15 cellular contexts compared by ENCODE assay signal in the genomic region with DNA sequence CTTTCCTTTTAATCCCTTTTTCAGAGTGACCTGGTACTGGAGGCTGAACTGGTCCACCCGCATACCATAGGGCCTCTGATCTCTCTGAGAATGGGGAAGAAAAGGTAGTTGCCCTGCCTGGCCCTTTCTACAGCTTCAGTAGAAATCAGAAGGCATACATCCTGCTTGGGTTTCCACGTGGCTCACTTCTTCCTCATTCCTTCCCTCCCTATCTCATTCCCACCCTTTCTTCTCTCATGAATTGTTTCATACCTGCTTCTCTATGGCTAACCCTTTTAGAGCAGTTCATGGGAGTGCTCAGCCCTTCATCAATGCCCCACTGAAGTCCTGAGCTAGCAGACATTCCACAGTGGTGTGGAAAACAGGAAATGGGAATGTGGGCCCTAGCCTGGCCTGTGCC. TPM values are rescaled to one million over a fixed set of nuclear protein-coding genes. Genes with fewer than 3 reads are reported as not detected.
A peak's percentile ranks its signal among the peaks of the same experiment; 100 is the strongest.
DNase-seq lines count a peak whose midpoint lies in the region; ATAC-seq and TF ChIP-seq lines count a peak whose summit lies in the region.
"Had no signal": no experiment of that assay in that cellular context is flagged by ENCODE, and none has a peak within 500 bp of the region (broad histone marks: within the 10 kb centered on the region; RNA-seq: fewer than 3 reads in every experiment).

No MANE protein-coding gene starts in this region.

- H3K27me3 Mint-ChIP-seq in neural progenitor cell (ENCODE audit: insufficient read depth, low read depth), result no peaks in the 10 kb centered on the region
- H3K27me3 Mint-ChIP-seq: B cell had no signal

- no peaks in the 10 kb centered on the region for H3F3A ChIP-seq in neural progenitor cell (ENCODE audit: low read depth)

- no peak overlapping the region for H3K4me2 ChIP-seq in neural progenitor cell

- H3K36me3 ChIP-seq in esophagus squamous epithelium (peaks cover 0 to 6% (median 0%) of the 10 kb centered on the region in 3 donors), neural progenitor cell (no peaks in the 10 kb centered on the region)
- H3K36me3 ChIP-seq: WERI-Rb-1 had no signal

- H3K27ac Mint-ChIP-seq in neural progenitor cell, result peak overlapping the region; percentile 37
- H3K27ac Mint-ChIP-seq: B cell had no signal

- intact Hi-C loops in esophagus squamous epithelium (cut with DNase I), result no loop called here

- no peak overlapping the region for H3K4me3 Mint-ChIP-seq in neural progenitor cell
- H3K4me3 Mint-ChIP-seq: B cell had no signal

- no peak overlapping the region for H3K9ac ChIP-seq in neural progenitor cell

- POLR2A ChIA-PET in RWPE1 (lab: Yijun Ruan, JAX; ENCODE audit: low non-redundant PET), result interaction anchor here (0.5 kb wide), 1 partner anchor 344 kb away, joined by 3 read pairs; the partner anchor contains the start of genes TTC19 and ZSWIM7

- no peak overlapping the region for H3K4me3 ChIP-seq in esophagus squamous epithelium
- no peak overlapping the region for H3K4me3 ChIP-seq in neural progenitor cell
- H3K4me3 ChIP-seq: psoas muscle had no signal

- H3K79me2 ChIP-seq in neural progenitor cell (ENCODE audit: low read depth), result no peaks in the 10 kb centered on the region

- peaks cover 52% of the 10 kb centered on the region for H3K4me1 Mint-ChIP-seq in neural progenitor cell

- TF ChIP-seq CTCF in RWPE1 (conservative IDR thresholded peaks at IDR 0.05; ENCODE audit: low read depth) (no peak), esophagus squamous epithelium (IDR thresholded peaks at IDR 0.05) (no peak), neural progenitor cell (IDR thresholded peaks at IDR 0.05) (no peak)

- H4K20me1 ChIP-seq in neural progenitor cell (ENCODE audit: low read depth), result no peaks in the 10 kb centered on the region

- DNase-seq in ELF-1 (ENCODE audit: low read depth, low spot score), result peak; percentile 56
- DNase-seq in RWPE1 (ENCODE audit: low spot score), result no peak
- no peak for DNase-seq in esophagus squamous epithelium (lab: John Stamatoyannopoulos, UW)
- DNase-seq in neural progenitor cell (ENCODE audit: low spot score), result no peak
- no peak for DNase-seq in NAMALWA (ENCODE audit: low spot score)
- DNase-seq: activated CD8-positive, alpha-beta memory T cell treated with anti-CD3 and anti-CD28 coated beads for 24 hours; activated effector memory CD4-positive, alpha-beta T cell treated with Interleukin-2 at 50 U/mL for 16 hours; midbrain; NCI-H2171 treated with DMSO at 0.1 percent for 48 hours; psoas muscle; WERI-Rb-1 had no signal

- CTCF ChIA-PET in RWPE1 (lab: Yijun Ruan, JAX), result no interaction called here

- ATAC-seq in HG02885 (IDR thresholded peaks at IDR 0.05; ENCODE audit: poor library complexity, unreplicated experiment) (no peak), GM18909 (IDR thresholded peaks at IDR 0.05; ENCODE audit: poor library complexity, unreplicated experiment) (no peak), GM18517 (IDR thresholded peaks at IDR 0.05; ENCODE audit: unreplicated experiment) (no peak)
- ATAC-seq: psoas muscle had no signal

- no peak for TF ChIP-seq POLR2A in esophagus squamous epithelium (IDR thresholded peaks at IDR 0.05)

- H3K27me3 ChIP-seq in esophagus squamous epithelium (no peaks in the 10 kb centered on the region), neural progenitor cell (no peaks in the 10 kb centered on the region)

- H3K36me3 Mint-ChIP-seq in neural progenitor cell, result peaks cover 7% of the 10 kb centered on the region

- peaks cover 17 to 79% (median 33%) of the 10 kb centered on the region in 3 donors for H3K4me1 ChIP-seq in esophagus squamous epithelium
- H3K4me1 ChIP-seq in neural progenitor cell, result peaks cover 23% of the 10 kb centered on the region
- H3K4me1 ChIP-seq: psoas muscle had no signal

- H3K9me3 Mint-ChIP-seq in neural progenitor cell, result peaks cover 2% of the 10 kb centered on the region

- no peak overlapping the region for H2AFZ ChIP-seq in neural progenitor cell (replicated peaks)

- H3K9me3 ChIP-seq in esophagus squamous epithelium, result no peaks in the 10 kb centered on the region
- H3K9me3 ChIP-seq in neural progenitor cell (ENCODE audit: low read depth), result no peaks in the 10 kb centered on the region
- H3K9me3 ChIP-seq: psoas muscle had no signal

- peak overlapping the region; percentile 16; the same call in 1 of the 2 replicates for H3K27ac ChIP-seq in RWPE1
- H3K27ac ChIP-seq in esophagus squamous epithelium, result peak overlapping the region in 3 of 4 donors; percentile 47 to 77 (median 53)
- no peak overlapping the region for H3K27ac ChIP-seq in neural progenitor cell
- H3K27ac ChIP-seq: psoas muscle, WERI-Rb-1 had no signal

- 48 to 50% methylated on average over 2 of the region's 2 CpGs for WGBS in esophagus squamous epithelium, 2 donors

RNA-seq across cellular contexts. Expression of gene TRIM16, which starts 28.9 kb away (rescaled TPM):
- total RNA-seq in esophagus squamous epithelium, result 100 to 1,000 TPM; 102 to 208 (median 167) TPM
- 32.1 and 61.6 TPM in 2 replicates for total RNA-seq in neural progenitor cell (ENCODE audit: low replicate concordance)

RNA-seq across cellular contexts. Expression of gene FBXW10B, which starts 35.7 kb away (rescaled TPM):
- total RNA-seq in esophagus squamous epithelium (10 to 100 TPM in 2 of 4 donors, 1 to 10 TPM in 2; 4.7 to 28.0 (median 9.5) TPM), neural progenitor cell (ENCODE audit: low replicate concordance) (not detected in 2 replicates)

RNA-seq across cellular contexts. Expression of gene ZNF286A, which starts 44.4 kb away (rescaled TPM):
- 10 to 100 TPM in 3 of 4 donors, 1 to 10 TPM in 1; 7.5 to 19.9 (median 15.3) TPM for total RNA-seq in esophagus squamous epithelium
- total RNA-seq in neural progenitor cell (ENCODE audit: low replicate concordance), result 125 and 216 TPM in 2 replicates
